ENCODE assay signal across 8 cellular contexts in genomic region chr3:53255360-53255774, GRCh38. TPM values are rescaled to one million over a fixed set of nuclear protein-coding genes. Genes with fewer than 3 reads are reported as not detected.
DNase-seq lines count a peak whose midpoint lies in the region; ATAC-seq and TF ChIP-seq lines count a peak whose summit lies in the region.

No MANE protein-coding gene starts in this region.

- H3K4me1 ChIP-seq in mammary epithelial cell (ENCODE audit: insufficient read depth, low read length) (peaks cover 30% of the 10 kb centered on the region), left lung (peaks cover 35 to 53% of the 10 kb centered on the region in 2 donors)

- H3K4me3 ChIP-seq in mammary epithelial cell (replicated peaks in 1 of 3; ENCODE audit: insufficient read depth in 1 of 3, low read depth in 2 of 3, low read length in 3 of 3) (peak overlapping the region; percentile 75 to 96 (median 94)), left lung (peak overlapping the region; percentile 94 to 99)

- peaks cover 55% of the 10 kb centered on the region for H3K79me2 ChIP-seq in mammary epithelial cell (ENCODE audit: insufficient read depth, low read length)

- in situ Hi-C loops in mammary epithelial cell (cut with MboI; ENCODE audit: low sequenced_read_pairs in 2 of 2) = no loop called here

- POLR2A ChIA-PET in T-cell (lab: Charles Lee) = interaction anchor here in 1 of 2 donors (0.6 kb wide), 1 partner anchor 93 kb away, joined by 4 read pairs; no protein-coding TSS in a partner anchor

- intact Hi-C loops in mammary epithelial cell (cut with micrococcal nuclease) = no loop called here
- intact Hi-C loops in left lung (cut with DNase I) = no loop called here

- H3K27me3 ChIP-seq in mammary epithelial cell (ENCODE audit: insufficient read depth, low read length) (no peaks in the 10 kb centered on the region), left lung (no peaks in the 10 kb centered on the region)

- H3K4me3 Mint-ChIP-seq in T-cell = peak overlapping the region; percentile 88 to 92 (median 89)

- TSS peak; percentile 35 for BruUV-seq in mammary epithelial cell (replicated peaks; lab: Mats Ljungman, UMichigan)

- H2AFZ ChIP-seq in mammary epithelial cell (ENCODE audit: low read depth, low read length) = peak overlapping the region; percentile 53

- peaks cover 27% of the 10 kb centered on the region for H4K20me1 ChIP-seq in mammary epithelial cell (ENCODE audit: insufficient read depth, low read length)

- DNase-seq in activated CD4-positive, alpha-beta T cell treated with anti-CD3 and anti-CD28 coated beads for 1 hour = peak; percentile 22
- DNase-seq in activated CD4-positive, alpha-beta T cell treated with anti-CD3 and anti-CD28 coated beads, Interleukin-2, amount 50 U/mL, for 1 hour = no peak
- DNase-seq in T-cell (peak in 22 of 34 experiments; percentile 7 to 46 (median 24)), mammary epithelial cell (peak; percentile 26), left lung (peak in 1 of 2 donors; percentile 91), NCI-H2196 (lab: John Stamatoyannopoulos, UW; ENCODE audit: unreplicated experiment) (no peak)
- DNase-seq in stimulated activated CD4-positive, alpha-beta T cell treated with anti-CD3 and anti-CD28 coated beads, TNF-alpha, amount 100 ng/mL, for 24 hours (ENCODE audit: low read depth in 3 of 3) = peak; percentile 6 to 35 (median 22)

- H3K27ac ChIP-seq in mammary epithelial cell (ENCODE audit: insufficient read depth, low read depth, low read length) (peak overlapping the region; percentile 72), left lung (peak overlapping the region; percentile 88 to 96)

- 0% methylated on average over 10 of the region's 49 CpGs for WGBS in mammary epithelial cell (ENCODE audit: low coverage, missing lambda C conversion rate)

- no peaks in the 10 kb centered on the region for H3K9me3 Mint-ChIP-seq in T-cell

- peaks cover 4% of the 10 kb centered on the region for H3K36me3 ChIP-seq in mammary epithelial cell (ENCODE audit: insufficient read depth, low read length)
- no peaks in the 10 kb centered on the region for H3K36me3 ChIP-seq in left lung

- H3K4me2 ChIP-seq in mammary epithelial cell (ENCODE audit: insufficient read depth, low read depth, low read length) = peak overlapping the region; percentile 81

- dilution Hi-C loops in mammary epithelial cell (cut with HindIII; ENCODE audit: low sequenced_read_pairs) = no loop called here

- no peaks in the 10 kb centered on the region for H3K9me3 ChIP-seq in mammary epithelial cell (replicated peaks; ENCODE audit: insufficient read depth, low read length)
- no peaks in the 10 kb centered on the region for H3K9me3 ChIP-seq in left lung

- H3K4me1 Mint-ChIP-seq in T-cell = peaks cover 40 to 47% (median 40%) of the 10 kb centered on the region in 3 donors

- CTCF ChIA-PET in T-cell (lab: Charles Lee) (no interaction called here), mammary epithelial cell (lab: Charles Lee; ENCODE audit: low non-redundant PET) (no interaction called here)

- ATAC-seq in HG03025 (IDR thresholded peaks at IDR 0.05; ENCODE audit: low FRiP score, unreplicated experiment) (peak; percentile 30), T-cell (replicated peaks in 1 of 4) (peak; percentile 62 to 79 (median 78)), left lung (peak; percentile 7)

- no peaks in the 10 kb centered on the region for H3K27me3 Mint-ChIP-seq in T-cell

- peak overlapping the region; percentile 67 to 76 for H3K27ac Mint-ChIP-seq in T-cell

- peak overlapping the region; percentile 76 for H3K9ac ChIP-seq in mammary epithelial cell (ENCODE audit: insufficient read depth, low read length)

- H3K36me3 Mint-ChIP-seq in T-cell = peaks cover 4% of the 10 kb centered on the region

- TF ChIP-seq CTCF in mammary epithelial cell (conservative IDR thresholded peaks at IDR 0.05 in 1 of 2, IDR thresholded peaks at IDR 0.05 in 1 of 2; ENCODE audit: extremely low read depth in 1 of 2, insufficient read depth in 1 of 2, low read depth in 1 of 2, low read length in 2 of 2) (no peak), left lung (IDR thresholded peaks at IDR 0.05) (no peak)

RNA-seq across cellular contexts. Expression of gene TKT, which starts 0.5 kb away (rescaled TPM):
- total RNA-seq in T-cell (100 to 1,000 TPM in 4 of 5 donors, 10 to 100 TPM in 1; 98.2 to 139 (median 118) TPM), mammary epithelial cell (100 to 1,000 TPM; 545 to 600 TPM), left lung (100 to 1,000 TPM; 458 to 594 TPM)
- 437 TPM for polyA plus RNA-seq in mammary epithelial cell
- 384 TPM for polyA minus RNA-seq in mammary epithelial cell

Comparison
In these comparisons a context has a peak if more than half of its experiments do, and no peak if none do; other contexts are left out.
1. DNase-seq: peak in activated CD4-positive, alpha-beta T cell treated with anti-CD3 and anti-CD28 coated beads for 1 hour (single experiment), T-cell (22 of 34), mammary epithelial cell (single experiment) and stimulated activated CD4-positive, alpha-beta T cell treated with anti-CD3 and anti-CD28 coated beads, TNF-alpha, amount 100 ng/mL, for 24 hours (3 of 3); none in activated CD4-positive, alpha-beta T cell treated with anti-CD3 and anti-CD28 coated beads, Interleukin-2, amount 50 U/mL, for 1 hour (single experiment) and NCI-H2196 (single experiment).
2. ATAC-seq: peak in every context shown above with its lines; median percentile 78 in T-cell; 30 in HG03025; 7 in left lung.